18 cellular contexts compared by ENCODE assay signal in genomic region chr5:83987513-83988292, GRCh38.
A peak's percentile ranks its signal among the peaks of the same experiment; 100 is the strongest.
DNase-seq lines count a peak whose midpoint lies in the region; TF ChIP-seq lines count a peak whose summit lies in the region.
"Had no signal": no experiment of that assay in that cellular context is flagged by ENCODE, and none has a peak within 500 bp of the region (broad histone marks: within the 10 kb centered on the region; RNA-seq: fewer than 3 reads in every experiment).

No MANE protein-coding gene starts in this region.

- H3K4me3 ChIP-seq in breast epithelium, result no peak overlapping the region
- H3K4me3 ChIP-seq in fibroblast of the aortic adventitia (ENCODE audit: low read depth, low read length), result no peak overlapping the region
- H3K4me3 ChIP-seq: MG63, PC-9 had no signal

- no peaks in the 10 kb centered on the region for H3K4me1 ChIP-seq in breast epithelium

- no peak overlapping the region for H3K27ac ChIP-seq in breast epithelium
- H3K27ac ChIP-seq: HL-60, PC-9 had no signal

- no peaks in the 10 kb centered on the region for H3K36me3 Mint-ChIP-seq in MCF 10A (ENCODE audit: insufficient read depth, unreplicated experiment)

- in situ Hi-C loops in SK-MEL-5 (cut with HindIII; ENCODE audit: low pct_unique_long_range_greater_than_20kb, low sequenced_read_pairs), result no loop called here

- intact Hi-C loops in MCF 10A (cut with micrococcal nuclease), result no loop called here
- intact Hi-C loops in breast epithelium (cut with DNase I; ENCODE audit: low total_unique reads), result no loop called here

- no TSS peak for BruUV-seq in MCF 10A (replicated peaks; lab: Mats Ljungman, UMichigan)

- peak; percentile 1 for DNase-seq in MCF 10A (ENCODE audit: unreplicated experiment)
- DNase-seq in breast epithelium (ENCODE audit: low spot score in 2 of 2), result no peak
- peak; percentile 35 for DNase-seq in SK-MEL-5 (ENCODE audit: low read depth, low spot score)
- peak; percentile 6 for DNase-seq in fibroblast of the aortic adventitia (ENCODE audit: low read depth)
- no peak for DNase-seq in activated effector memory CD4-positive, alpha-beta T cell treated with anti-CD3 and anti-CD28 coated beads, Interleukin-2, amount 50 U/mL, for 16 hours
- DNase-seq in stimulated activated naive CD4-positive, alpha-beta T cell treated with Interleukin-2 at 50 U/mL for 16 hours (lab: John Stamatoyannopoulos, UW), result no peak
- no peak for DNase-seq in stimulated activated naive CD4-positive, alpha-beta T cell (lab: John Stamatoyannopoulos, UW)
- DNase-seq: AML-193; CD4-positive, alpha-beta T cell; DND-41; GDM1; KG1; MG63; NCI-H2029; NCI-H226; PC-9; SK-N-SH had no signal

- no peaks in the 10 kb centered on the region for H3K27me3 ChIP-seq in breast epithelium

- no peaks in the 10 kb centered on the region for H3K9me3 ChIP-seq in breast epithelium
- H3K9me3 ChIP-seq: MG63, SK-N-SH had no signal

- H3K9me3 Mint-ChIP-seq in MCF 10A (ENCODE audit: unreplicated experiment), result no peaks in the 10 kb centered on the region

- H3K27ac Mint-ChIP-seq in MCF 10A (ENCODE audit: low read depth, unreplicated experiment), result no peak overlapping the region
- H3K27ac Mint-ChIP-seq: CD4-positive, alpha-beta T cell had no signal

- H3K4me3 Mint-ChIP-seq in MCF 10A (ENCODE audit: unreplicated experiment), result no peak overlapping the region
- H3K4me3 Mint-ChIP-seq: CD4-positive, alpha-beta T cell had no signal

- no peaks in the 10 kb centered on the region for H3K27me3 Mint-ChIP-seq in MCF 10A (ENCODE audit: insufficient read depth, unreplicated experiment)
- H3K27me3 Mint-ChIP-seq: CD4-positive, alpha-beta T cell had no signal

- no peaks in the 10 kb centered on the region for H3K4me1 Mint-ChIP-seq in MCF 10A (ENCODE audit: insufficient read depth, unreplicated experiment)

- POLR2A ChIA-PET in MCF 10A (lab: Yijun Ruan, JAX), result no interaction called here

- TF ChIP-seq CTCF in MCF 10A (IDR thresholded peaks at IDR 0.05; ENCODE audit: unreplicated experiment) (no peak), breast epithelium (IDR thresholded peaks at IDR 0.05) (no peak), fibroblast of the aortic adventitia (IDR thresholded peaks at IDR 0.05; ENCODE audit: insufficient read depth, low read length) (no peak)

- TF ChIP-seq POLR2A in breast epithelium (IDR thresholded peaks at IDR 0.05), result no peak

- CTCF ChIA-PET in MCF 10A (lab: Yijun Ruan, JAX), result interaction anchor here (0.6 to 2.2 kb wide), 4 partner anchors 26 to 1013 kb away, joined by 3 to 9 read pairs (median 3); no protein-coding TSS in a partner anchor

- H3K36me3 ChIP-seq in breast epithelium, result no peaks in the 10 kb centered on the region
- H3K36me3 ChIP-seq: MG63 had no signal

Comparison
In these comparisons a context has a peak if more than half of its experiments do, and no peak if none do; other contexts are left out.
1. DNase-seq: peak in MCF 10A (single experiment), SK-MEL-5 (single experiment) and fibroblast of the aortic adventitia (single experiment); none in breast epithelium (0 of 2), activated effector memory CD4-positive, alpha-beta T cell treated with anti-CD3 and anti-CD28 coated beads, Interleukin-2, amount 50 U/mL, for 16 hours (single experiment), stimulated activated naive CD4-positive, alpha-beta T cell treated with Interleukin-2 at 50 U/mL for 16 hours (single experiment) and stimulated activated naive CD4-positive, alpha-beta T cell (0 of 6).